8 cellular contexts compared by ENCODE assay signal in genomic region chr1:231421616-231421970, GRCh38. TPM values are rescaled to one million over a fixed set of nuclear protein-coding genes. Genes with fewer than 3 reads are reported as not detected.
DNase-seq lines count a peak whose midpoint lies in the region; ATAC-seq and TF ChIP-seq lines count a peak whose summit lies in the region.

No MANE protein-coding gene starts in this region.

- peaks cover 4 to 8% (median 8%) of the 10 kb centered on the region in 3 donors for H3K27me3 Mint-ChIP-seq in immature natural killer cell (ENCODE audit: low read depth in 3 of 3)

- peak overlapping the region; percentile 60 to 81 (median 73) for H3K4me3 Mint-ChIP-seq in immature natural killer cell

- no peaks in the 10 kb centered on the region for H3K9me3 ChIP-seq in Peyer's patch
- H3K9me3 ChIP-seq in body of pancreas, result no peaks in the 10 kb centered on the region

- H3K27ac Mint-ChIP-seq in immature natural killer cell, result peak overlapping the region in 1 of 6 donors; percentile 41

- H3K4me1 Mint-ChIP-seq in immature natural killer cell, result peaks cover 50 to 57% of the 10 kb centered on the region in 2 donors

- WGBS in body of pancreas, 2 donors, result 0% methylated on average over 40 of the region's 45 CpGs; no CpG with 5 or more reads in 1 of the 2 donors

- ATAC-seq in GM18502 (IDR thresholded peaks at IDR 0.05; ENCODE audit: poor library complexity, unreplicated experiment) (peak; percentile 22), HG02943 (IDR thresholded peaks at IDR 0.05; ENCODE audit: low read depth, unreplicated experiment) (peak; percentile 32), body of pancreas (peak; percentile 31)

- H3K36me3 Mint-ChIP-seq in immature natural killer cell, result no peaks in the 10 kb centered on the region

- TF ChIP-seq POLR2A in Peyer's patch (IDR thresholded peaks at IDR 0.05) (no peak), body of pancreas (IDR thresholded peaks at IDR 0.05) (no peak)

- DNase-seq in AG04449 (ENCODE audit: low read depth, low spot score) (no peak), Peyer's patch (peak in 2 of 3 donors; percentile 45 to 69), body of pancreas (peak; percentile 44 to 62 (median 48)), immature natural killer cell (peak in 1 of 3 donors; percentile 50), NCI-H526 treated with DMSO at 0.1 percent for 48 hours (lab: John Stamatoyannopoulos, UW) (no peak)
- DNase-seq in stimulated activated CD4-positive, alpha-beta T cell treated with anti-CD3 and anti-CD28 coated beads, Interleukin-2, amount 100 ng/mL, for 4 hours (ENCODE audit: low read depth), result peak; percentile 10

- H3K36me3 ChIP-seq in Peyer's patch (no peaks in the 10 kb centered on the region), body of pancreas (replicated peaks in 1 of 2; ENCODE audit: insufficient read depth in 1 of 2, low read depth in 2 of 2) (no peaks in the 10 kb centered on the region)

- POLR2A ChIA-PET in AG04449 (lab: Yijun Ruan, JAX), result interaction anchor here (1.0 to 1.8 kb wide), 3 partner anchors 12 to 106 kb away, joined by 3 to 6 read pairs (median 3); no protein-coding TSS in a partner anchor

- H3K4me3 ChIP-seq in AG04449 (ENCODE audit: low read depth, low read length) (peak overlapping the region; percentile 86), Peyer's patch (peak overlapping the region; percentile 82 to 97 (median 88)), body of pancreas (peak overlapping the region; percentile 49 to 70)

- CTCF ChIA-PET in AG04449 (lab: Yijun Ruan, JAX), result interaction anchor here (1.4 to 3.9 kb wide), 2 partner anchors 24 to 64 kb away, joined by 4 to 16 read pairs; no protein-coding TSS in a partner anchor

- TF ChIP-seq CTCF in AG04449 (IDR thresholded peaks at IDR 0.05; ENCODE audit: insufficient read depth, low read length, missing control alignments) (no peak), Peyer's patch (IDR thresholded peaks at IDR 0.05) (no peak), body of pancreas (IDR thresholded peaks at IDR 0.05) (no peak)

- intact Hi-C loops in body of pancreas (cut with DNase I), result no loop called here

- no peaks in the 10 kb centered on the region for H3K27me3 ChIP-seq in Peyer's patch
- no peaks in the 10 kb centered on the region for H3K27me3 ChIP-seq in body of pancreas

- peaks cover 0 to 17% (median 9%) of the 10 kb centered on the region in 4 donors for H3K4me1 ChIP-seq in Peyer's patch
- peaks cover 60% of the 10 kb centered on the region for H3K4me1 ChIP-seq in body of pancreas

- no peaks in the 10 kb centered on the region for H3K9me3 Mint-ChIP-seq in immature natural killer cell

- H3K27ac ChIP-seq in Peyer's patch (peak overlapping the region; percentile 95 to 100 (median 98)), body of pancreas (peak overlapping the region; percentile 97 to 99 (median 98))

RNA-seq across cellular contexts. Expression of gene EGLN1, which starts 0.5 kb away (rescaled TPM):
- total RNA-seq in Peyer's patch, result 10 to 100 TPM; 34.7 to 53.1 (median 39.8) TPM
- 10 to 100 TPM; 37.6 to 42.2 TPM for total RNA-seq in body of pancreas
- polyA plus RNA-seq in immature natural killer cell, result 10 to 100 TPM; 18.2 to 27.3 (median 20.6) TPM

Comparison
In these comparisons a context has a peak if more than half of its experiments do, and no peak if none do; other contexts are left out.
1. DNase-seq: peak in Peyer's patch (2 of 3), body of pancreas (4 of 4) and stimulated activated CD4-positive, alpha-beta T cell treated with anti-CD3 and anti-CD28 coated beads, Interleukin-2, amount 100 ng/mL, for 4 hours (single experiment); none in AG04449 (single experiment) and NCI-H526 treated with DMSO at 0.1 percent for 48 hours (single experiment).
2. Peak in every context shown above with its lines, with median percentiles within 50 percentile points of each other: H3K4me3 ChIP-seq and ATAC-seq.